Comparison of ENCODE assay signal across 12 cellular contexts in genomic region chr15:63491116-63491817, GRCh38. TPM values are rescaled to one million over a fixed set of nuclear protein-coding genes. Genes with fewer than 3 reads are reported as not detected.
DNase-seq lines count a peak whose midpoint lies in the region; ATAC-seq lines count a peak whose summit lies in the region.
"Had no signal": no experiment of that assay in that cellular context is flagged by ENCODE, and none has a peak within 500 bp of the region (broad histone marks: within the 10 kb centered on the region; RNA-seq: fewer than 3 reads in every experiment).

No MANE protein-coding gene starts in this region.

- ATAC-seq in Right ventricle myocardium superior (ENCODE audit: poor library complexity) (peak; percentile 45), GM18868 (IDR thresholded peaks at IDR 0.05; ENCODE audit: unreplicated experiment) (no peak)
- peak; percentile 81 to 85 for ATAC-seq in stimulated activated naive B cell treated with anti-CD40 and anti-IgM and Interleukin-4, amounts not matched to agents 10 μg/mL and 1 μg/mL and 100 μg/mL, for 72 hours (replicated peaks)
- ATAC-seq: PC-3 had no signal

- H3K4me1 Mint-ChIP-seq in stimulated activated naive B cell treated with anti-CD40 and anti-IgM and Interleukin-4, amounts not matched to agents 10 μg/mL and 1 μg/mL and 100 μg/mL, for 72 hours: peaks cover 38 to 42% of the 10 kb centered on the region in 2 donors

- H3K4me3 Mint-ChIP-seq in stimulated activated naive B cell treated with anti-CD40 and anti-IgM and Interleukin-4, amounts not matched to agents 10 μg/mL and 1 μg/mL and 100 μg/mL, for 72 hours: peak overlapping the region; percentile 63 to 73
- H3K4me3 Mint-ChIP-seq: WTC11 had no signal

- H3K9me3 Mint-ChIP-seq in stimulated activated naive B cell treated with anti-CD40 and anti-IgM and Interleukin-4, amounts not matched to agents 10 μg/mL and 1 μg/mL and 100 μg/mL, for 72 hours: no peaks in the 10 kb centered on the region
- H3K9me3 Mint-ChIP-seq: WTC11 had no signal

- peak; percentile 54 for DNase-seq in activated CD8-positive, alpha-beta memory T cell treated with anti-CD3 and anti-CD28 coated beads for 24 hours
- no peak for DNase-seq in activated CD8-positive, alpha-beta memory T cell treated with anti-CD3 and anti-CD28 coated beads, Interleukin-2, amount 50 U/mL, for 4 hours
- DNase-seq in NOMO-1 treated with dmso at 0.1 percent for 144 hours (lab: John Stamatoyannopoulos, UW; ENCODE audit: unreplicated experiment) (peak; percentile 70), Right ventricle myocardium superior (no peak), anterior cingulate cortex (lab: John Stamatoyannopoulos, UW) (no peak), hepatic stellate cell (ENCODE audit: low spot score) (no peak)
- no peak for DNase-seq in stimulated activated naive B cell treated with anti-CD40 and anti-IgM and Interleukin-4, amounts not matched to agents 10 μg/mL and 1 μg/mL and 100 μg/mL, for 72 hours
- DNase-seq: PC-3; stimulated activated CD4-positive, alpha-beta T cell treated with anti-CD3 and anti-CD28 coated beads, Interleukin-4, amount 100 ng/mL, for 24 hours; uterus had no signal

- H3K36me3 Mint-ChIP-seq in stimulated activated naive B cell treated with anti-CD40 and anti-IgM and Interleukin-4, amounts not matched to agents 10 μg/mL and 1 μg/mL and 100 μg/mL, for 72 hours: no peaks in the 10 kb centered on the region
- H3K36me3 Mint-ChIP-seq: WTC11 had no signal

- peak overlapping the region; percentile 91 for H3K27ac Mint-ChIP-seq in stimulated activated naive B cell treated with anti-CD40 and anti-IgM and Interleukin-4, amounts not matched to agents 10 μg/mL and 1 μg/mL and 100 μg/mL, for 72 hours
- H3K27ac Mint-ChIP-seq: WTC11 had no signal

- no peaks in the 10 kb centered on the region for H3K27me3 Mint-ChIP-seq in stimulated activated naive B cell treated with anti-CD40 and anti-IgM and Interleukin-4, amounts not matched to agents 10 μg/mL and 1 μg/mL and 100 μg/mL, for 72 hours

- intact Hi-C loops in Right ventricle myocardium superior (cut with DNase I): no loop called here

RNA-seq across cellular contexts. Expression of gene USP3, which starts 13.1 kb away (rescaled TPM):
- 15.9 TPM for total RNA-seq in Right ventricle myocardium superior

Comparison
In these comparisons a context has a peak if more than half of its experiments do, and no peak if none do; other contexts are left out.
1. DNase-seq: peak in activated CD8-positive, alpha-beta memory T cell treated with anti-CD3 and anti-CD28 coated beads for 24 hours (single experiment) and NOMO-1 treated with dmso at 0.1 percent for 144 hours (single experiment); none in activated CD8-positive, alpha-beta memory T cell treated with anti-CD3 and anti-CD28 coated beads, Interleukin-2, amount 50 U/mL, for 4 hours (single experiment), Right ventricle myocardium superior (single experiment), stimulated activated naive B cell treated with anti-CD40 and anti-IgM and Interleukin-4, amounts not matched to agents 10 μg/mL and 1 μg/mL and 100 μg/mL, for 72 hours (single experiment), anterior cingulate cortex (0 of 58) and hepatic stellate cell (single experiment).